Comparison of ENCODE assay signal across 35 cellular contexts in the genomic region with DNA sequence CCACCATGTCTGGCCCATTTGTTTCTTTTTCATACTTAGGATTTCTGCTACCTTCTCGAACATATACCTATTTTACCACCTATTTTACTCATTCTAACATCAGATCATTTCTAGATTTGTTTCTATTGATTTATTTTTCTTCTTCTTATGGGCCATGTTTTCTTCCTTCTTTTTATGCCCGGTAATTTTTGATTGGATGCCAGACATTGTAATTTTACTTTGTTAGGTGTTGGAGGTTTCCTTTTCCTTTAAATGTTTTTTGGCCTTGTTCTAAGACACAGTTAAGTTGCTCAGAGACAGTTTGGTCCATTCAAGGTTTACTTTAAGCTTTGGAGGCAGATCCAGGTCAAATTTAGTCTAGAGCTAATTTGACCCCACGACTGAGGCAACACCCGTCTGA. TPM values are rescaled to one million over a fixed set of nuclear protein-coding genes. Genes with fewer than 3 reads are reported as not detected.
"Had no signal": no experiment of that assay in that cellular context is flagged by ENCODE, and none has a peak within 500 bp of the region (broad histone marks: within the 10 kb centered on the region; RNA-seq: fewer than 3 reads in every experiment).

No MANE protein-coding gene starts in this region.

- H3K36me3 ChIP-seq: MG63 had no signal

- H3K4me3 ChIP-seq: MG63 had no signal

- H3K9me3 ChIP-seq: MG63 had no signal

- DNase-seq: Karpas-422, Kasumi-1, MG63, MM.1S, MV-4-11, NCI-H1048, NCI-H1092, NCI-H1092 treated with DMSO at 0.1 percent for 48 hours, NCI-H1105, NCI-H1105 treated with DMSO at 0.1 percent for 48 hours, NCI-H1417, NCI-H1417 treated with DMSO at 0.1 percent for 48 hours, NCI-H1436, NCI-H1436 treated with DMSO at 0.1 percent for 48 hours, NCI-H146, NCI-H1694, NCI-H1694 treated with DMSO at 0.1 percent for 48 hours, NCI-H187, NCI-H187 treated with DMSO at 0.1 percent for 48 hours, NCI-H1930, NCI-H2029, NCI-H2029 treated with DMSO at 0.1 percent for 48 hours, NCI-H2081, NCI-H2081 treated with DMSO at 0.1 percent for 48 hours, NCI-H2107, NCI-H2171, NCI-H2171 treated with DMSO at 0.1 percent for 48 hours, NCI-H2227 treated with DMSO at 0.1 percent for 48 hours, NCI-H226, NCI-H345, NCI-H446, NCI-H446 treated with DMSO at 0.1 percent for 48 hours, NCI-H510A, NCI-H510A treated with DMSO at 0.1 percent for 48 hours had no signal

RNA-seq across cellular contexts. Expression of a gene that starts 14.7 kb away (rescaled TPM):
- total RNA-seq: LHCN-M2 had no signal
